In the genomic region with DNA sequence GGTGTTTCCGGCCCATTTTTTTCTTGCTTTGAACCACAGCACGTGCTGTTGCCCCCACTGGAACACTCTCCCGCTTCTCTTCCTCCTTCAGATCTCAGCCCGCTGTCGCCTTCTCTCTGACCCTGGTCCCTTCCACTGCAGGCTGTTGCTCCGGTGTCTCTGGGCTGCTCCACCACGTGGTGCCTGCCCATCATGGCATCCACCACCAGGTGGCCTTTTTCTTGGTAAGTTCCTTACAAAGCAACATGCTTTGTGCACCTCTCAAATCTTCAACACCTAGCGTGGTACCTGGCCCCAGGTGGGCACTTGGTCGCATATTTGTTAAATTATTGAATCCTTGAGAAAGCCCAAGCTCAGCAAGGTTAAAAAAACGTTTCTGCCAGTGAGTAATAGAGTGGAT, we compare ENCODE assay signal across 10 cellular contexts. TPM values are rescaled to one million over a fixed set of nuclear protein-coding genes. Genes with fewer than 3 reads are reported as not detected.
DNase-seq lines count a peak whose midpoint lies in the region; ATAC-seq and TF ChIP-seq lines count a peak whose summit lies in the region.
"Had no signal": no experiment of that assay in that cellular context is flagged by ENCODE, and none has a peak within 500 bp of the region (broad histone marks: within the 10 kb centered on the region; RNA-seq: fewer than 3 reads in every experiment).

No MANE protein-coding gene starts in this region.

- H3K4me3 ChIP-seq in Jurkat, Clone E6-1 (ENCODE audit: low read length): no peak overlapping the region
- H3K4me3 ChIP-seq in adipocyte (ENCODE audit: low read length) (no peak overlapping the region), osteoblast (ENCODE audit: insufficient read depth, low read length) (no peak overlapping the region)
- H3K4me3 ChIP-seq: vagina had no signal

- no peak overlapping the region for H3K27ac ChIP-seq in osteoblast (ENCODE audit: low read depth, low read length)
- H3K27ac ChIP-seq: neutrophil, vagina had no signal

- DNase-seq in GM10266 (ENCODE audit: extremely low spot score) (no peak), adipocyte (ENCODE audit: low read depth) (peak; percentile 2), osteoblast (ENCODE audit: insufficient read length, low spot score, missing footprints) (no peak), epidermal melanocyte (ENCODE audit: insufficient read length, low spot score) (no peak)
- DNase-seq in Jurkat, Clone E6-1 (ENCODE audit: low read depth, low spot score): peak; percentile 32

- no peak overlapping the region for H2AFZ ChIP-seq in osteoblast (ENCODE audit: low read length)

- H3K36me3 ChIP-seq in adipocyte (ENCODE audit: control insufficient read depth, insufficient read depth, low read length, severe bottlenecking): no peaks in the 10 kb centered on the region
- H3K36me3 ChIP-seq in osteoblast (ENCODE audit: insufficient read depth, low read length): no peaks in the 10 kb centered on the region
- H3K36me3 ChIP-seq: neutrophil, vagina had no signal

- H3K27me3 ChIP-seq in adipocyte (replicated peaks; ENCODE audit: control insufficient read depth, insufficient read depth, low read length) (peaks cover 40% of the 10 kb centered on the region), osteoblast (ENCODE audit: insufficient read depth, low read length) (peaks cover 6% of the 10 kb centered on the region)
- H3K27me3 ChIP-seq: neutrophil, vagina had no signal

- no peak overlapping the region for H3K4me2 ChIP-seq in osteoblast (ENCODE audit: insufficient read depth, low read length)

- no peak overlapping the region for H3K9ac ChIP-seq in adipocyte (ENCODE audit: low read length)

- H4K20me1 ChIP-seq in osteoblast (ENCODE audit: insufficient read depth, low read length): no peaks in the 10 kb centered on the region

- H3K9me3 ChIP-seq in adipocyte (ENCODE audit: control insufficient read depth, low read length) (no peaks in the 10 kb centered on the region), osteoblast (ENCODE audit: low read depth, low read length) (no peaks in the 10 kb centered on the region)
- H3K9me3 ChIP-seq: neutrophil, vagina had no signal

- ATAC-seq in HG03439 (IDR thresholded peaks at IDR 0.05; ENCODE audit: unreplicated experiment) (no peak), HG02981 (IDR thresholded peaks at IDR 0.05; ENCODE audit: unreplicated experiment) (no peak)
- ATAC-seq: T-cell had no signal

- TF ChIP-seq CTCF in GM10266 (IDR thresholded peaks at IDR 0.05; ENCODE audit: control insufficient read depth, insufficient read depth, low read depth, missing control alignments) (peak; percentile 25), osteoblast (IDR thresholded peaks at IDR 0.05; ENCODE audit: extremely low read depth, low read depth, low read length) (peak; percentile 28)

- H3K4me1 ChIP-seq in adipocyte (ENCODE audit: control insufficient read depth, insufficient read depth, low read length) (peaks cover 4% of the 10 kb centered on the region), osteoblast (ENCODE audit: insufficient read depth, low read length) (no peaks in the 10 kb centered on the region)
- H3K4me1 ChIP-seq: vagina had no signal

- no peaks in the 10 kb centered on the region for H3K79me2 ChIP-seq in osteoblast (ENCODE audit: insufficient read depth, low read length)

RNA-seq across cellular contexts. Expression of gene TUNAR, which starts 19.1 kb away (rescaled TPM):
- polyA plus RNA-seq in Jurkat, Clone E6-1 (2012; ENCODE audit: insufficient read depth, insufficient read length): not detected
- not detected in 2 replicates for total RNA-seq in osteoblast
- total RNA-seq: T-cell, vagina had no signal

Comparison
In these comparisons a context has a peak if more than half of its experiments do, and no peak if none do; other contexts are left out.
1. DNase-seq: peak in Jurkat, Clone E6-1 (single experiment) and adipocyte (single experiment); none in GM10266 (single experiment), osteoblast (single experiment) and epidermal melanocyte (single experiment).